ENCODE assay signal across 17 cellular contexts in genomic region chr2:234976479-234977227, GRCh38.
"Had no signal": no experiment of that assay in that cellular context is flagged by ENCODE, and none has a peak within 500 bp of the region (broad histone marks: within the 10 kb centered on the region; RNA-seq: fewer than 3 reads in every experiment).

No MANE protein-coding gene starts in this region.

- H3K36me3 ChIP-seq: tibial artery, vagina had no signal

- H3K27me3 ChIP-seq: foreskin keratinocyte, tibial artery, vagina had no signal

- H3K9me3 Mint-ChIP-seq: activated CD4-positive, alpha-beta memory T cell treated with anti-CD3 and anti-CD28 coated beads, Interleukin-2, amount 10 ng/mL, durations not matched to agents 7 days and 5 days; activated T-cell treated with anti-CD3 and anti-CD28 coated beads, Interleukin-2, amount 50 U/mL, for 72 hours; natural killer cell had no signal

- H3K9me3 ChIP-seq: mucosa of descending colon, tibial artery, vagina had no signal

- H3K27me3 Mint-ChIP-seq: activated CD4-positive, alpha-beta memory T cell treated with anti-CD3 and anti-CD28 coated beads, Interleukin-2, amount 10 ng/mL, durations not matched to agents 7 days and 5 days had no signal

- H3K27ac ChIP-seq: foreskin keratinocyte, tibial artery, vagina had no signal

- H3K4me3 Mint-ChIP-seq: activated CD4-positive, alpha-beta memory T cell treated with anti-CD3 and anti-CD28 coated beads, Interleukin-2, amount 10 ng/mL, durations not matched to agents 7 days and 5 days; activated CD4-positive, alpha-beta T cell treated with anti-CD3 and anti-CD28 coated beads for 36 hours; activated naive CD8-positive, alpha-beta T cell treated with anti-CD3 and anti-CD28 coated beads for 36 hours; activated T-cell treated with anti-CD3 and anti-CD28 coated beads, Interleukin-2, amount 50 U/mL, for 72 hours; natural killer cell had no signal

- H3K4me1 Mint-ChIP-seq: activated CD4-positive, alpha-beta memory T cell treated with anti-CD3 and anti-CD28 coated beads, Interleukin-2, amount 10 ng/mL, durations not matched to agents 7 days and 5 days; activated CD4-positive, alpha-beta T cell treated with anti-CD3 and anti-CD28 coated beads for 36 hours; activated naive CD8-positive, alpha-beta T cell treated with anti-CD3 and anti-CD28 coated beads for 36 hours had no signal

- H3K36me3 Mint-ChIP-seq: activated naive CD8-positive, alpha-beta T cell treated with anti-CD3 and anti-CD28 coated beads for 36 hours; natural killer cell had no signal

- DNase-seq: activated CD4-positive, alpha-beta memory T cell treated with anti-CD3 and anti-CD28 coated beads, Interleukin-2, amount 10 ng/mL, durations not matched to agents 7 days and 5 days; activated CD4-positive, alpha-beta T cell treated with anti-CD3 and anti-CD28 coated beads for 36 hours; activated CD8-positive, alpha-beta memory T cell treated with anti-CD3 and anti-CD28 coated beads, Interleukin-2, amount 50 U/mL, for 4 hours; activated gamma-delta T cell treated with Interleukin-2 at 50 U/mL for 16 hours; activated naive CD8-positive, alpha-beta T cell treated with anti-CD3 and anti-CD28 coated beads for 36 hours; activated T-cell treated with anti-CD3 and anti-CD28 coated beads, Interleukin-2, amount 50 U/mL, for 72 hours; foreskin keratinocyte; left colon; mammary epithelial cell; mucosa of descending colon; natural killer cell; nucleus accumbens; stimulated activated CD4-positive, alpha-beta T cell treated with anti-CD3 and anti-CD28 coated beads, Interleukin-15, amount 100 ng/mL, for 24 hours; stimulated activated CD4-positive, alpha-beta T cell treated with anti-CD3 and anti-CD28 coated beads, Interleukin-4, amount 100 ng/mL, for 24 hours; T-helper 9 cell; tibial artery had no signal

- H3K27ac Mint-ChIP-seq: activated CD4-positive, alpha-beta memory T cell treated with anti-CD3 and anti-CD28 coated beads, Interleukin-2, amount 10 ng/mL, durations not matched to agents 7 days and 5 days; activated CD4-positive, alpha-beta T cell treated with anti-CD3 and anti-CD28 coated beads for 36 hours; activated naive CD8-positive, alpha-beta T cell treated with anti-CD3 and anti-CD28 coated beads for 36 hours; activated T-cell treated with anti-CD3 and anti-CD28 coated beads, Interleukin-2, amount 50 U/mL, for 72 hours; natural killer cell had no signal

- ATAC-seq: activated CD4-positive, alpha-beta T cell treated with anti-CD3 and anti-CD28 coated beads for 36 hours; activated T-cell treated with anti-CD3 and anti-CD28 coated beads, Interleukin-2, amount 50 U/mL, for 72 hours; foreskin keratinocyte; left colon; mucosa of descending colon; natural killer cell had no signal

- H3K4me3 ChIP-seq: mucosa of descending colon, tibial artery, vagina had no signal
